ENCODE assay signal across 1 cellular context in genomic region chr3:194447161-194447560, GRCh38.
A peak's percentile ranks its signal among the peaks of the same experiment; 100 is the strongest.
TF ChIP-seq lines count a peak whose summit lies in the region.

No MANE protein-coding gene starts in this region.

TF ChIP-seq in HepG2, 621 proteins besides CTCF, POLR2A, EP300 and RAD21 (continued from another document):
- TF ChIP-seq PATZ1 (CRISPR knock-in tag; IDR thresholded peaks at IDR 0.05) (no peak), TMF1 (CRISPR knock-in tag; IDR thresholded peaks at IDR 0.05; ENCODE audit: low read depth) (no peak), ESRRA (CRISPR knock-in tag; IDR thresholded peaks at IDR 0.05; ENCODE audit: low read depth) (no peak), TFDP2 (CRISPR knock-in tag; IDR thresholded peaks at IDR 0.05) (no peak), POLR2AphosphoS2 (IDR thresholded peaks at IDR 0.05; ENCODE audit: low read depth, low read length) (no peak), MAFK (conservative IDR thresholded peaks at IDR 0.05 in 1 of 2, IDR thresholded peaks at IDR 0.05 in 1 of 2; ENCODE audit: low read length in 2 of 2) (no peak), ZXDC (CRISPR knock-in tag; IDR thresholded peaks at IDR 0.05) (no peak), TBP (CRISPR knock-in tag; IDR thresholded peaks at IDR 0.05) (no peak), FOXA1 (IDR thresholded peaks at IDR 0.05) (no peak), FOXA1 (CRISPR knock-in tag; IDR thresholded peaks at IDR 0.05) (peak; percentile 86), ZBTB8A (CRISPR knock-in tag; IDR thresholded peaks at IDR 0.05; ENCODE audit: borderline replicate concordance, low read depth) (no peak), BHLHE40 (IDR thresholded peaks at IDR 0.05; ENCODE audit: low read length) (peak; percentile 68), KDM5B (CRISPR knock-in tag; IDR thresholded peaks at IDR 0.05; ENCODE audit: borderline replicate concordance) (no peak), ZSCAN9 (CRISPR knock-in tag; IDR thresholded peaks at IDR 0.05; ENCODE audit: borderline replicate concordance) (no peak), ZBTB34 (CRISPR knock-in tag; IDR thresholded peaks at IDR 0.05) (no peak), ZNF326 (CRISPR knock-in tag; IDR thresholded peaks at IDR 0.05; ENCODE audit: borderline replicate concordance) (no peak), ZNF567 (CRISPR knock-in tag; IDR thresholded peaks at IDR 0.05; ENCODE audit: borderline replicate concordance) (no peak), ZFP90 (CRISPR knock-in tag; IDR thresholded peaks at IDR 0.05; ENCODE audit: borderline replicate concordance) (no peak), CBFB (CRISPR knock-in tag; IDR thresholded peaks at IDR 0.05) (peak; percentile 81; the same call in 1 of the 2 replicates), E2F1 (CRISPR knock-in tag; IDR thresholded peaks at IDR 0.05) (no peak), AGO2 (optimal IDR thresholded peaks at IDR 0.05; ENCODE audit: low read depth, low read length) (no peak), SALL2 (CRISPR knock-in tag; IDR thresholded peaks at IDR 0.05) (no peak), SMARCC2 (IDR thresholded peaks at IDR 0.05) (no peak), ARNT (IDR thresholded peaks at IDR 0.05) (no peak), TRAFD1 (CRISPR knock-in tag; IDR thresholded peaks at IDR 0.05; ENCODE audit: borderline replicate concordance) (no peak), TCF7 (IDR thresholded peaks at IDR 0.05; ENCODE audit: low read depth) (peak; percentile 97), PLSCR1 (CRISPR knock-in tag; IDR thresholded peaks at IDR 0.05; ENCODE audit: borderline replicate concordance) (no peak), ZFYVE20 (CRISPR knock-in tag; IDR thresholded peaks at IDR 0.05; ENCODE audit: borderline replicate concordance, low read depth) (no peak), ZNF124 (CRISPR knock-in tag; IDR thresholded peaks at IDR 0.05) (no peak), THAP8 (CRISPR knock-in tag; IDR thresholded peaks at IDR 0.05; ENCODE audit: borderline replicate concordance) (no peak), ZBTB42 (CRISPR knock-in tag; IDR thresholded peaks at IDR 0.05) (no peak)
